In genomic region chr14:51993274-51993673, GRCh38 we compare ENCODE assay signal across 27 cellular contexts. TPM values are rescaled to one million over a fixed set of nuclear protein-coding genes. Genes with fewer than 3 reads are reported as not detected.
DNase-seq lines count a peak whose midpoint lies in the region; ATAC-seq lines count a peak whose summit lies in the region.
"Had no signal": no experiment of that assay in that cellular context is flagged by ENCODE, and none has a peak within 500 bp of the region (broad histone marks: within the 10 kb centered on the region; RNA-seq: fewer than 3 reads in every experiment).

No MANE protein-coding gene starts in this region.

- H3K4me1 Mint-ChIP-seq in activated naive CD8-positive, alpha-beta T cell (ENCODE audit: low read depth) = peaks cover 60% of the 10 kb centered on the region
- peaks cover 37% of the 10 kb centered on the region for H3K4me1 Mint-ChIP-seq in activated naive CD8-positive, alpha-beta T cell treated with anti-CD3 and anti-CD28 coated beads for 36 hours
- peaks cover 20% of the 10 kb centered on the region for H3K4me1 Mint-ChIP-seq in T-helper 17 cell
- peaks cover 36% of the 10 kb centered on the region for H3K4me1 Mint-ChIP-seq in stimulated activated effector memory CD8-positive, alpha-beta T cell treated with anti-CD3 and anti-CD28 coated beads, Interleukin-12 subunit alpha, Interleukin-12 subunit beta, amount 100 ng/mL, for 72 hours

- no peaks in the 10 kb centered on the region for H3K27me3 Mint-ChIP-seq in activated naive CD8-positive, alpha-beta T cell
- no peaks in the 10 kb centered on the region for H3K27me3 Mint-ChIP-seq in activated naive CD8-positive, alpha-beta T cell treated with anti-CD3 and anti-CD28 coated beads for 36 hours
- no peaks in the 10 kb centered on the region for H3K27me3 Mint-ChIP-seq in T-helper 17 cell
- H3K27me3 Mint-ChIP-seq: stimulated activated naive B cell treated with anti-CD40 and anti-IgM and Interleukin-4, amounts not matched to agents 10 μg/mL and 1 μg/mL and 100 μg/mL, for 72 hours had no signal

- H3K9me3 ChIP-seq in T-helper 17 cell (ENCODE audit: control insufficient read depth, low read length, poor library complexity, severe bottlenecking) = no peaks in the 10 kb centered on the region
- H3K9me3 ChIP-seq: psoas muscle, sigmoid colon, suprapubic skin, upper lobe of right lung had no signal

- DNase-seq in activated naive CD8-positive, alpha-beta T cell treated with anti-CD3 and anti-CD28 coated beads for 36 hours = no peak
- DNase-seq in T-helper 17 cell (no peak), G401 (ENCODE audit: low spot score) (no peak), KG1 (lab: John Stamatoyannopoulos, UW) (no peak)
- no peak for DNase-seq in stimulated activated effector memory CD8-positive, alpha-beta T cell treated with anti-CD3 and anti-CD28 coated beads, Interleukin-12 subunit alpha, Interleukin-12 subunit beta, amount 100 ng/mL, for 72 hours (ENCODE audit: low spot score in 2 of 2)
- DNase-seq: activated CD4-positive, alpha-beta T cell treated with anti-CD3 and anti-CD28 coated beads, Interleukin-2, amount 50 U/mL, for 4 hours; activated gamma-delta T cell; amniotic stem cell; brain microvascular endothelial cell; GM23248; mesendoderm; NCI-H1105 treated with DMSO at 0.1 percent for 48 hours; NCI-H2081; NCI-H345; NCI-H82; occipital lobe; psoas muscle; Right ventricle myocardium superior; sigmoid colon; stimulated activated CD4-positive, alpha-beta T cell treated with anti-CD3 and anti-CD28 coated beads, Interleukin-4, amount 100 ng/mL, for 24 hours; stimulated activated naive B cell treated with anti-CD40 and anti-IgM and Interleukin-4, amounts not matched to agents 10 μg/mL and 1 μg/mL and 100 μg/mL, for 72 hours; T1000; upper lobe of right lung had no signal

- H3K27ac Mint-ChIP-seq in activated naive CD8-positive, alpha-beta T cell = peak overlapping the region; percentile 54
- H3K27ac Mint-ChIP-seq in activated naive CD8-positive, alpha-beta T cell treated with anti-CD3 and anti-CD28 coated beads for 36 hours = no peak overlapping the region
- peak overlapping the region; percentile 85 for H3K27ac Mint-ChIP-seq in T-helper 17 cell
- H3K27ac Mint-ChIP-seq in stimulated activated effector memory CD8-positive, alpha-beta T cell treated with anti-CD3 and anti-CD28 coated beads, Interleukin-12 subunit alpha, Interleukin-12 subunit beta, amount 100 ng/mL, for 72 hours = no peak overlapping the region
- H3K27ac Mint-ChIP-seq: stimulated activated naive B cell treated with anti-CD40 and anti-IgM and Interleukin-4, amounts not matched to agents 10 μg/mL and 1 μg/mL and 100 μg/mL, for 72 hours had no signal

- no peaks in the 10 kb centered on the region for H3K9me3 Mint-ChIP-seq in activated naive CD8-positive, alpha-beta T cell (ENCODE audit: low read depth)
- no peaks in the 10 kb centered on the region for H3K9me3 Mint-ChIP-seq in activated naive CD8-positive, alpha-beta T cell treated with anti-CD3 and anti-CD28 coated beads for 36 hours
- H3K9me3 Mint-ChIP-seq in stimulated activated effector memory CD8-positive, alpha-beta T cell treated with anti-CD3 and anti-CD28 coated beads, Interleukin-12 subunit alpha, Interleukin-12 subunit beta, amount 100 ng/mL, for 72 hours = no peaks in the 10 kb centered on the region
- H3K9me3 Mint-ChIP-seq: CD14-positive monocyte; stimulated activated naive B cell treated with anti-CD40 and anti-IgM and Interleukin-4, amounts not matched to agents 10 μg/mL and 1 μg/mL and 100 μg/mL, for 72 hours had no signal

- peak overlapping the region; percentile 54 for H3K4me3 Mint-ChIP-seq in activated naive CD8-positive, alpha-beta T cell
- no peak overlapping the region for H3K4me3 Mint-ChIP-seq in activated naive CD8-positive, alpha-beta T cell treated with anti-CD3 and anti-CD28 coated beads for 36 hours
- H3K4me3 Mint-ChIP-seq in T-helper 17 cell = no peak overlapping the region
- H3K4me3 Mint-ChIP-seq in stimulated activated effector memory CD8-positive, alpha-beta T cell treated with anti-CD3 and anti-CD28 coated beads, Interleukin-12 subunit alpha, Interleukin-12 subunit beta, amount 100 ng/mL, for 72 hours = peak overlapping the region; percentile 3
- H3K4me3 Mint-ChIP-seq: CD14-positive monocyte; stimulated activated naive B cell treated with anti-CD40 and anti-IgM and Interleukin-4, amounts not matched to agents 10 μg/mL and 1 μg/mL and 100 μg/mL, for 72 hours had no signal

- H3K36me3 Mint-ChIP-seq in activated naive CD8-positive, alpha-beta T cell = peaks cover 8% of the 10 kb centered on the region
- peaks cover 21% of the 10 kb centered on the region for H3K36me3 Mint-ChIP-seq in activated naive CD8-positive, alpha-beta T cell treated with anti-CD3 and anti-CD28 coated beads for 36 hours
- H3K36me3 Mint-ChIP-seq in T-helper 17 cell (ENCODE audit: low read depth) = peaks cover 11% of the 10 kb centered on the region
- peaks cover 87% of the 10 kb centered on the region for H3K36me3 Mint-ChIP-seq in stimulated activated effector memory CD8-positive, alpha-beta T cell treated with anti-CD3 and anti-CD28 coated beads, Interleukin-12 subunit alpha, Interleukin-12 subunit beta, amount 100 ng/mL, for 72 hours

- peak; percentile 8 for ATAC-seq in HG02885 (IDR thresholded peaks at IDR 0.05; ENCODE audit: poor library complexity, unreplicated experiment)
- ATAC-seq in T-helper 17 cell = no peak
- no peak for ATAC-seq in stimulated activated effector memory CD8-positive, alpha-beta T cell treated with anti-CD3 and anti-CD28 coated beads, Interleukin-12 subunit alpha, Interleukin-12 subunit beta, amount 100 ng/mL, for 72 hours
- ATAC-seq: psoas muscle; stimulated activated naive B cell treated with anti-CD40 and anti-IgM and Interleukin-4, amounts not matched to agents 10 μg/mL and 1 μg/mL and 100 μg/mL, for 72 hours; upper lobe of right lung had no signal

- in situ Hi-C loops in G401 (cut with HindIII; ENCODE audit: low sequenced_read_pairs) = no loop called here

RNA-seq across cellular contexts. Expression of gene RTRAF, which starts 3.9 kb away (rescaled TPM):
- total RNA-seq in activated naive CD8-positive, alpha-beta T cell treated with anti-CD3 and anti-CD28 coated beads for 36 hours = 100 to 1,000 TPM; 235 to 243 TPM
- total RNA-seq in T-helper 17 cell = 100 to 1,000 TPM; 123 to 135 TPM
- total RNA-seq in G401 (2014; rRNA removed; shearing (Covaris generic)) = 98.2 and 166 TPM in 2 replicates

Comparison
In these comparisons a context has a peak if more than half of its experiments do, and no peak if none do; other contexts are left out.
1. H3K27ac Mint-ChIP-seq: peak in activated naive CD8-positive, alpha-beta T cell (single experiment) and T-helper 17 cell (single experiment); none in activated naive CD8-positive, alpha-beta T cell treated with anti-CD3 and anti-CD28 coated beads for 36 hours (single experiment) and stimulated activated effector memory CD8-positive, alpha-beta T cell treated with anti-CD3 and anti-CD28 coated beads, Interleukin-12 subunit alpha, Interleukin-12 subunit beta, amount 100 ng/mL, for 72 hours (single experiment).
2. H3K4me3 Mint-ChIP-seq: peak in activated naive CD8-positive, alpha-beta T cell (single experiment) and stimulated activated effector memory CD8-positive, alpha-beta T cell treated with anti-CD3 and anti-CD28 coated beads, Interleukin-12 subunit alpha, Interleukin-12 subunit beta, amount 100 ng/mL, for 72 hours (single experiment); none in activated naive CD8-positive, alpha-beta T cell treated with anti-CD3 and anti-CD28 coated beads for 36 hours (single experiment) and T-helper 17 cell (single experiment).